29 cellular contexts compared by ENCODE assay signal in genomic region chr3:70647823-70648222, GRCh38.
"Had no signal": no experiment of that assay in that cellular context is flagged by ENCODE, and none has a peak within 500 bp of the region (broad histone marks: within the 10 kb centered on the region; RNA-seq: fewer than 3 reads in every experiment).

No MANE protein-coding gene starts in this region.

- H3K4me3 ChIP-seq: left lung, lower lobe of right lung, neural progenitor cell, psoas muscle, skin epidermis, tibial nerve, uterus had no signal

- H3K27me3 ChIP-seq: left lung, neural progenitor cell, neutrophil, tibial nerve, uterus had no signal

- FAIRE-seq: keratinocyte had no signal

- H3K9me3 Mint-ChIP-seq: nephron progenitor cell, neural progenitor cell had no signal

- H3K4me3 Mint-ChIP-seq: mesothelial cell of epicardium; naive B cell; natural killer cell; nephron progenitor cell; neural progenitor cell; stimulated activated effector memory CD8-positive, alpha-beta T cell treated with anti-CD3 and anti-CD28 coated beads, Interleukin-12 subunit alpha, Interleukin-12 subunit beta, amount 100 ng/mL, for 72 hours; stimulated activated naive CD8-positive, alpha-beta T cell treated with anti-CD3 and anti-CD28 coated beads, Interleukin-15, Interleukin-2, amounts not matched to agents 100 ng/mL and 50 ng/mL, for 24 hours; type B pancreatic cell had no signal

- H3K4me1 ChIP-seq: left lung, lower lobe of right lung, neural progenitor cell, parathyroid adenoma, psoas muscle, uterus had no signal

- H3K36me3 ChIP-seq: left lung, lower lobe of right lung, neural progenitor cell, neutrophil, tibial nerve, uterus had no signal

- H3K9me3 ChIP-seq: lower lobe of right lung, neutrophil, psoas muscle, tibial nerve, uterus had no signal

- H3K27ac ChIP-seq: left lung, lower lobe of right lung, neural progenitor cell, neutrophil, parathyroid adenoma, psoas muscle, tibial nerve, uterus had no signal

- H3K27ac Mint-ChIP-seq: mesothelial cell of epicardium; naive B cell; natural killer cell; nephron progenitor cell; neural progenitor cell; stimulated activated effector memory CD8-positive, alpha-beta T cell treated with anti-CD3 and anti-CD28 coated beads, Interleukin-12 subunit alpha, Interleukin-12 subunit beta, amount 100 ng/mL, for 72 hours; stimulated activated naive CD8-positive, alpha-beta T cell treated with anti-CD3 and anti-CD28 coated beads, Interleukin-15, Interleukin-2, amounts not matched to agents 100 ng/mL and 50 ng/mL, for 24 hours; type B pancreatic cell had no signal

- H3K4me1 Mint-ChIP-seq: mesothelial cell of epicardium; naive B cell; natural killer cell; nephron progenitor cell; stimulated activated effector memory CD8-positive, alpha-beta T cell treated with anti-CD3 and anti-CD28 coated beads, Interleukin-12 subunit alpha, Interleukin-12 subunit beta, amount 100 ng/mL, for 72 hours had no signal

- H3K36me3 Mint-ChIP-seq: mesothelial cell of epicardium; natural killer cell; neural progenitor cell; stimulated activated effector memory CD8-positive, alpha-beta T cell treated with anti-CD3 and anti-CD28 coated beads, Interleukin-12 subunit alpha, Interleukin-12 subunit beta, amount 100 ng/mL, for 72 hours; type B pancreatic cell had no signal

- DNase-seq: hippocampal formation; kidney glomerular epithelial cell; left colon; left lung; lower lobe of right lung; mammary epithelial cell; mesenchymal stem cell; naive B cell; natural killer cell; nephron progenitor cell; occipital lobe; psoas muscle; stimulated activated CD4-positive, alpha-beta T cell treated with anti-CD3 and anti-CD28 coated beads, Interleukin-12 subunit alpha, Interleukin-12 subunit beta, amount 100 ng/mL, for 4 hours; stimulated activated CD4-positive, alpha-beta T cell treated with anti-CD3 and anti-CD28 coated beads, Interleukin-15, amount 100 ng/mL, for 24 hours; stimulated activated CD4-positive, alpha-beta T cell treated with anti-CD3 and anti-CD28 coated beads, Interleukin-2, amount 100 ng/mL, for 24 hours; stimulated activated CD4-positive, alpha-beta T cell treated with anti-CD3 and anti-CD28 coated beads, Interleukin-4, amount 100 ng/mL, for 1 hour; stimulated activated naive CD4-positive, alpha-beta T cell; uterus had no signal

- ATAC-seq: left colon; left lung; lower lobe of right lung; natural killer cell; psoas muscle; sciatic nerve; stimulated activated effector memory CD8-positive, alpha-beta T cell treated with anti-CD3 and anti-CD28 coated beads, Interleukin-12 subunit alpha, Interleukin-12 subunit beta, amount 100 ng/mL, for 72 hours had no signal

- H3K27me3 Mint-ChIP-seq: type B pancreatic cell had no signal
